1 cellular context compared by ENCODE assay signal in the genomic region with DNA sequence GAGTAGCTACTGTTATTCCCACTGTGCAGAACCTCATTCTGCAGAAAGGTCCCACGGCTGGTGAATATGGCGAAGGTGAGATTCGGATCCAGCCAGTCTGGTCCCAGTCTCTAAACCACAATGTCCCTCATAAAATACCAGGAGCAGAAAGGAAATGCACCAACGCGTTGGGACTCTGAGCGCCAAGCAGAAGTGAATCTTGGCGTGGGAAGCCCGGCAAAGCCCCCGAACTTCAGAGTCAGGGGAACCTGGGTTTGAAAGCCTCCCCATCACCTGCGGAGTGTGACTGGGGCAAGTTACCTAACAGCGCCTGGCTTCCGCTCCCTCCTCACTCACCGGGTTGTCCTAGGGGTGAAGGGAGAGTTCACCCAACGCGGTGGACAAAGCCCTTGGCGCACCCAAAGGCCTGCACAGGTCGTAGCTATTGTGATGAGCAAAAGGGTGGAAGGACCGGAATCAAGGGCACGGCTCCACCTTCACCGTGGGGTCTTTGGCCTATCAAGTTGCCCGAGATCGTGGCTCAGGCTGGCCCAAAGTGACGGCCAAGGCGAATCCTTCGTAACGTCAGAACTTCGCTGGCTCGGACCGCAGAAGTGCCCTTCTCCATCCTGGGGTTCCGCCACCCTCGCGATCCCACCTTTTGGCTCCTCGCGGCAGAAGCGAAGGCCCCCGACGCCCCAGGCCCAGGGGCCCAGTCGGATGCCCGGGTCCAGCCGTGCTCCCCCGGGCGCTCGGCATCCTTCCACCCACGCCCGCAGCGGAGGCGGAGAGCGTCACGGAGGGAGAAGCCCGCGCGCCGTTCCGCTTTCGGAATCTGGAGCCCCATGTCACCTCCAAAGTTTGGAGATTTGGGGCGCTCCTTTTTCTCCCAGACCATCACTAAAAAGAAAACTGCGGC.
TF ChIP-seq lines count a peak whose summit lies in the region.

No MANE protein-coding gene starts in this region.

TF ChIP-seq in GM12878, 131 proteins besides CTCF, POLR2A, EP300 and RAD21 (continued from another document and continues in another):
- TF ChIP-seq HDAC2 (IDR thresholded peaks at IDR 0.05) (0 out of 2 replicates have a peak, but pooled peaks have one; percentile 27), BACH1 (IDR thresholded peaks at IDR 0.05; ENCODE audit: borderline replicate concordance) (no peak), ETV6 (conservative IDR thresholded peaks at IDR 0.05 in 1 of 2, IDR thresholded peaks at IDR 0.05 in 1 of 2; ENCODE audit: borderline replicate concordance in 1 of 2, low read depth in 1 of 2) (no peak), TCF3 (IDR thresholded peaks at IDR 0.05; ENCODE audit: borderline replicate concordance, insufficient read depth, low read depth, low read length) (no peak), NFXL1 (IDR thresholded peaks at IDR 0.05; ENCODE audit: borderline replicate concordance) (no peak), JUNB (IDR thresholded peaks at IDR 0.05) (no peak), PAX5 (IDR thresholded peaks at IDR 0.05; ENCODE audit: borderline replicate concordance, low read depth, low read length) (peak; percentile 31; the same call in 1 of the 2 replicates), RFX5 (IDR thresholded peaks at IDR 0.05; ENCODE audit: low read depth, low read length) (no peak), BCL11A (IDR thresholded peaks at IDR 0.05; ENCODE audit: low read depth, low read length) (no peak), MEF2A (IDR thresholded peaks at IDR 0.05; ENCODE audit: insufficient read depth, low read depth, low read length) (no peak), ZNF274 (IDR thresholded peaks at IDR 0.05; ENCODE audit: insufficient read depth, insufficient read length) (no peak), ZNF217 (IDR thresholded peaks at IDR 0.05) (no peak), MEF2B (IDR thresholded peaks at IDR 0.05; ENCODE audit: partially characterized antibody, poor library complexity, severe bottlenecking) (peak; percentile 12), MXI1 (IDR thresholded peaks at IDR 0.05; ENCODE audit: low read depth, low read length) (no peak), YY1 (IDR thresholded peaks at IDR 0.05; ENCODE audit: low read depth, low read length) (0 out of 2 replicates have a peak, but pooled peaks have one; percentile 31), SMAD5 (IDR thresholded peaks at IDR 0.05; ENCODE audit: low read depth) (no peak), CREM (IDR thresholded peaks at IDR 0.05; ENCODE audit: low read depth) (0 out of 2 replicates have a peak, but pooled peaks have one; percentile 21), YBX1 (IDR thresholded peaks at IDR 0.05) (no peak), LARP7 (IDR thresholded peaks at IDR 0.05) (no peak), NBN (IDR thresholded peaks at IDR 0.05) (no peak; the same call in 1 of the 2 replicates), MTA2 (IDR thresholded peaks at IDR 0.05; ENCODE audit: low read depth) (0 out of 2 replicates have a peak, but pooled peaks have one; percentile 8), CHD4 (IDR thresholded peaks at IDR 0.05) (no peak), RB1 (IDR thresholded peaks at IDR 0.05; ENCODE audit: borderline replicate concordance) (no peak), ZNF622 (IDR thresholded peaks at IDR 0.05) (no peak), RELA (IDR thresholded peaks at IDR 0.05; ENCODE audit: borderline replicate concordance, partially characterized antibody) (no peak), SMARCA5 (IDR thresholded peaks at IDR 0.05) (no peak), ZBED1 (IDR thresholded peaks at IDR 0.05; ENCODE audit: borderline replicate concordance) (no peak), SUPT20H (IDR thresholded peaks at IDR 0.05; ENCODE audit: borderline replicate concordance, control insufficient read depth, low read depth, low read length) (no peak), ZNF207 (IDR thresholded peaks at IDR 0.05; ENCODE audit: borderline replicate concordance) (no peak), ZSCAN29 (IDR thresholded peaks at IDR 0.05) (no peak), ESRRA (IDR thresholded peaks at IDR 0.05; ENCODE audit: low read length) (no peak), STAT1 (conservative IDR thresholded peaks at IDR 0.05) (no peak), FOXM1 (IDR thresholded peaks at IDR 0.05; ENCODE audit: low read depth, low read length) (no peak), KAT2A (conservative IDR thresholded peaks at IDR 0.05; ENCODE audit: control insufficient read depth, low read depth, low read length) (no peak), MYB (IDR thresholded peaks at IDR 0.05; ENCODE audit: borderline replicate concordance, low read depth, low read length) (no peak), ASH2L (IDR thresholded peaks at IDR 0.05; ENCODE audit: borderline replicate concordance, low read depth) (no peak), FOXK2 (IDR thresholded peaks at IDR 0.05) (no peak), KDM1A (IDR thresholded peaks at IDR 0.05; ENCODE audit: borderline replicate concordance) (no peak), CHD2 (IDR thresholded peaks at IDR 0.05; ENCODE audit: borderline replicate concordance, low read depth, low read length) (no peak), EGR1 (IDR thresholded peaks at IDR 0.05; ENCODE audit: borderline replicate concordance in 1 of 2, low read depth in 2 of 2, low read length in 2 of 2) (peak; percentile 45 to 98), STAT3 (IDR thresholded peaks at IDR 0.05; ENCODE audit: low read depth, low read length) (no peak), SPI1 (IDR thresholded peaks at IDR 0.05; ENCODE audit: borderline replicate concordance, insufficient read depth, low read depth, low read length) (peak; percentile 62), ZZZ3 (IDR thresholded peaks at IDR 0.05; ENCODE audit: control insufficient read depth, insufficient read length, low read depth) (no peak), HDGF (IDR thresholded peaks at IDR 0.05) (peak; percentile 72)
- TF ChIP-seq, protein P1, sequence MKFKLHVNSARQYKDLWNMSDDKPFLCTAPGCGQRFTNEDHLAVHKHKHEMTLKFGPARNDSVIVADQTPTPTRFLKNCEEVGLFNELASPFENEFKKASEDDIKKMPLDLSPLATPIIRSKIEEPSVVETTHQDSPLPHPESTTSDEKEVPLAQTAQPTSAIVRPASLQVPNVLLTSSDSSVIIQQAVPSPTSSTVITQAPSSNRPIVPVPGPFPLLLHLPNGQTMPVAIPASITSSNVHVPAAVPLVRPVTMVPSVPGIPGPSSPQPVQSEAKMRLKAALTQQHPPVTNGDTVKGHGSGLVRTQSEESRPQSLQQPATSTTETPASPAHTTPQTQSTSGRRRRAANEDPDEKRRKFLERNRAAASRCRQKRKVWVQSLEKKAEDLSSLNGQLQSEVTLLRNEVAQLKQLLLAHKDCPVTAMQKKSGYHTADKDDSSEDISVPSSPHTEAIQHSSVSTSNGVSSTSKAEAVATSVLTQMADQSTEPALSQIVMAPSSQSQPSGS (IDR thresholded peaks at IDR 0.05; ENCODE audit: low read length), result no peak
- TF ChIP-seq, protein P2, sequence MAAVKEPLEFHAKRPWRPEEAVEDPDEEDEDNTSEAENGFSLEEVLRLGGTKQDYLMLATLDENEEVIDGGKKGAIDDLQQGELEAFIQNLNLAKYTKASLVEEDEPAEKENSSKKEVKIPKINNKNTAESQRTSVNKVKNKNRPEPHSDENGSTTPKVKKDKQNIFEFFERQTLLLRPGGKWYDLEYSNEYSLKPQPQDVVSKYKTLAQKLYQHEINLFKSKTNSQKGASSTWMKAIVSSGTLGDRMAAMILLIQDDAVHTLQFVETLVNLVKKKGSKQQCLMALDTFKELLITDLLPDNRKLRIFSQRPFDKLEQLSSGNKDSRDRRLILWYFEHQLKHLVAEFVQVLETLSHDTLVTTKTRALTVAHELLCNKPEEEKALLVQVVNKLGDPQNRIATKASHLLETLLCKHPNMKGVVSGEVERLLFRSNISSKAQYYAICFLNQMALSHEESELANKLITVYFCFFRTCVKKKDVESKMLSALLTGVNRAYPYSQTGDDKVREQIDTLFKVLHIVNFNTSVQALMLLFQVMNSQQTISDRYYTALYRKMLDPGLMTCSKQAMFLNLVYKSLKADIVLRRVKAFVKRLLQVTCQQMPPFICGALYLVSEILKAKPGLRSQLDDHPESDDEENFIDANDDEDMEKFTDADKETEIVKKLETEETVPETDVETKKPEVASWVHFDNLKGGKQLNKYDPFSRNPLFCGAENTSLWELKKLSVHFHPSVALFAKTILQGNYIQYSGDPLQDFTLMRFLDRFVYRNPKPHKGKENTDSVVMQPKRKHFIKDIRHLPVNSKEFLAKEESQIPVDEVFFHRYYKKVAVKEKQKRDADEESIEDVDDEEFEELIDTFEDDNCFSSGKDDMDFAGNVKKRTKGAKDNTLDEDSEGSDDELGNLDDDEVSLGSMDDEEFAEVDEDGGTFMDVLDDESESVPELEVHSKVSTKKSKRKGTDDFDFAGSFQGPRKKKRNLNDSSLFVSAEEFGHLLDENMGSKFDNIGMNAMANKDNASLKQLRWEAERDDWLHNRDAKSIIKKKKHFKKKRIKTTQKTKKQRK (IDR thresholded peaks at IDR 0.05; ENCODE audit: low read depth, low read length), result no peak
- TF ChIP-seq, protein P3, sequence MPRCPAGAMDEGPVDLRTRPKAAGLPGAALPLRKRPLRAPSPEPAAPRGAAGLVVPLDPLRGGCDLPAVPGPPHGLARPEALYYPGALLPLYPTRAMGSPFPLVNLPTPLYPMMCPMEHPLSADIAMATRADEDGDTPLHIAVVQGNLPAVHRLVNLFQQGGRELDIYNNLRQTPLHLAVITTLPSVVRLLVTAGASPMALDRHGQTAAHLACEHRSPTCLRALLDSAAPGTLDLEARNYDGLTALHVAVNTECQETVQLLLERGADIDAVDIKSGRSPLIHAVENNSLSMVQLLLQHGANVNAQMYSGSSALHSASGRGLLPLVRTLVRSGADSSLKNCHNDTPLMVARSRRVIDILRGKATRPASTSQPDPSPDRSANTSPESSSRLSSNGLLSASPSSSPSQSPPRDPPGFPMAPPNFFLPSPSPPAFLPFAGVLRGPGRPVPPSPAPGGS (IDR thresholded peaks at IDR 0.05; ENCODE audit: borderline replicate concordance, insufficient read depth, low read depth, low read length, poor library complexity, severe bottlenecking), result no peak
- TF ChIP-seq, protein P4, sequence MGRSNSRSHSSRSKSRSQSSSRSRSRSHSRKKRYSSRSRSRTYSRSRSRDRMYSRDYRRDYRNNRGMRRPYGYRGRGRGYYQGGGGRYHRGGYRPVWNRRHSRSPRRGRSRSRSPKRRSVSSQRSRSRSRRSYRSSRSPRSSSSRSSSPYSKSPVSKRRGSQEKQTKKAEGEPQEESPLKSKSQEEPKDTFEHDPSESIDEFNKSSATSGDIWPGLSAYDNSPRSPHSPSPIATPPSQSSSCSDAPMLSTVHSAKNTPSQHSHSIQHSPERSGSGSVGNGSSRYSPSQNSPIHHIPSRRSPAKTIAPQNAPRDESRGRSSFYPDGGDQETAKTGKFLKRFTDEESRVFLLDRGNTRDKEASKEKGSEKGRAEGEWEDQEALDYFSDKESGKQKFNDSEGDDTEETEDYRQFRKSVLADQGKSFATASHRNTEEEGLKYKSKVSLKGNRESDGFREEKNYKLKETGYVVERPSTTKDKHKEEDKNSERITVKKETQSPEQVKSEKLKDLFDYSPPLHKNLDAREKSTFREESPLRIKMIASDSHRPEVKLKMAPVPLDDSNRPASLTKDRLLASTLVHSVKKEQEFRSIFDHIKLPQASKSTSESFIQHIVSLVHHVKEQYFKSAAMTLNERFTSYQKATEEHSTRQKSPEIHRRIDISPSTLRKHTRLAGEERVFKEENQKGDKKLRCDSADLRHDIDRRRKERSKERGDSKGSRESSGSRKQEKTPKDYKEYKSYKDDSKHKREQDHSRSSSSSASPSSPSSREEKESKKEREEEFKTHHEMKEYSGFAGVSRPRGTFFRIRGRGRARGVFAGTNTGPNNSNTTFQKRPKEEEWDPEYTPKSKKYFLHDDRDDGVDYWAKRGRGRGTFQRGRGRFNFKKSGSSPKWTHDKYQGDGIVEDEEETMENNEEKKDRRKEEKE (IDR thresholded peaks at IDR 0.05), result no peak
- TF ChIP-seq, protein P5, sequence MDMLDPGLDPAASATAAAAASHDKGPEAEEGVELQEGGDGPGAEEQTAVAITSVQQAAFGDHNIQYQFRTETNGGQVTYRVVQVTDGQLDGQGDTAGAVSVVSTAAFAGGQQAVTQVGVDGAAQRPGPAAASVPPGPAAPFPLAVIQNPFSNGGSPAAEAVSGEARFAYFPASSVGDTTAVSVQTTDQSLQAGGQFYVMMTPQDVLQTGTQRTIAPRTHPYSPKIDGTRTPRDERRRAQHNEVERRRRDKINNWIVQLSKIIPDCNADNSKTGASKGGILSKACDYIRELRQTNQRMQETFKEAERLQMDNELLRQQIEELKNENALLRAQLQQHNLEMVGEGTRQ (IDR thresholded peaks at IDR 0.05; ENCODE audit: borderline replicate concordance, low read depth, low read length), result no peak
- TF ChIP-seq, protein P6, sequence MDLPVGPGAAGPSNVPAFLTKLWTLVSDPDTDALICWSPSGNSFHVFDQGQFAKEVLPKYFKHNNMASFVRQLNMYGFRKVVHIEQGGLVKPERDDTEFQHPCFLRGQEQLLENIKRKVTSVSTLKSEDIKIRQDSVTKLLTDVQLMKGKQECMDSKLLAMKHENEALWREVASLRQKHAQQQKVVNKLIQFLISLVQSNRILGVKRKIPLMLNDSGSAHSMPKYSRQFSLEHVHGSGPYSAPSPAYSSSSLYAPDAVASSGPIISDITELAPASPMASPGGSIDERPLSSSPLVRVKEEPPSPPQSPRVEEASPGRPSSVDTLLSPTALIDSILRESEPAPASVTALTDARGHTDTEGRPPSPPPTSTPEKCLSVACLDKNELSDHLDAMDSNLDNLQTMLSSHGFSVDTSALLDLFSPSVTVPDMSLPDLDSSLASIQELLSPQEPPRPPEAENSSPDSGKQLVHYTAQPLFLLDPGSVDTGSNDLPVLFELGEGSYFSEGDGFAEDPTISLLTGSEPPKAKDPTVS (IDR thresholded peaks at IDR 0.05; ENCODE audit: low read depth, low read length), result no peak
- TF ChIP-seq, protein P7, sequence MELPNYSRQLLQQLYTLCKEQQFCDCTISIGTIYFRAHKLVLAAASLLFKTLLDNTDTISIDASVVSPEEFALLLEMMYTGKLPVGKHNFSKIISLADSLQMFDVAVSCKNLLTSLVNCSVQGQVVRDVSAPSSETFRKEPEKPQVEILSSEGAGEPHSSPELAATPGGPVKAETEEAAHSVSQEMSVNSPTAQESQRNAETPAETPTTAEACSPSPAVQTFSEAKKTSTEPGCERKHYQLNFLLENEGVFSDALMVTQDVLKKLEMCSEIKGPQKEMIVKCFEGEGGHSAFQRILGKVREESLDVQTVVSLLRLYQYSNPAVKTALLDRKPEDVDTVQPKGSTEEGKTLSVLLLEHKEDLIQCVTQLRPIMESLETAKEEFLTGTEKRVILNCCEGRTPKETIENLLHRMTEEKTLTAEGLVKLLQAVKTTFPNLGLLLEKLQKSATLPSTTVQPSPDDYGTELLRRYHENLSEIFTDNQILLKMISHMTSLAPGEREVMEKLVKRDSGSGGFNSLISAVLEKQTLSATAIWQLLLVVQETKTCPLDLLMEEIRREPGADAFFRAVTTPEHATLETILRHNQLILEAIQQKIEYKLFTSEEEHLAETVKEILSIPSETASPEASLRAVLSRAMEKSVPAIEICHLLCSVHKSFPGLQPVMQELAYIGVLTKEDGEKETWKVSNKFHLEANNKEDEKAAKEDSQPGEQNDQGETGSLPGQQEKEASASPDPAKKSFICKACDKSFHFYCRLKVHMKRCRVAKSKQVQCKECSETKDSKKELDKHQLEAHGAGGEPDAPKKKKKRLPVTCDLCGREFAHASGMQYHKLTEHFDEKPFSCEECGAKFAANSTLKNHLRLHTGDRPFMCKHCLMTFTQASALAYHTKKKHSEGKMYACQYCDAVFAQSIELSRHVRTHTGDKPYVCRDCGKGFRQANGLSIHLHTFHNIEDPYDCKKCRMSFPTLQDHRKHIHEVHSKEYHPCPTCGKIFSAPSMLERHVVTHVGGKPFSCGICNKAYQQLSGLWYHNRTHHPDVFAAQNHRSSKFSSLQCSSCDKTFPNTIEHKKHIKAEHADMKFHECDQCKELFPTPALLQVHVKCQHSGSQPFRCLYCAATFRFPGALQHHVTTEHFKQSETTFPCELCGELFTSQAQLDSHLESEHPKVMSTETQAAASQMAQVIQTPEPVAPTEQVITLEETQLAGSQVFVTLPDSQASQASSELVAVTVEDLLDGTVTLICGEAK (IDR thresholded peaks at IDR 0.05; ENCODE audit: borderline replicate concordance), result no peak
